ENCODE assay signal across 8 cellular contexts in the genomic region with DNA sequence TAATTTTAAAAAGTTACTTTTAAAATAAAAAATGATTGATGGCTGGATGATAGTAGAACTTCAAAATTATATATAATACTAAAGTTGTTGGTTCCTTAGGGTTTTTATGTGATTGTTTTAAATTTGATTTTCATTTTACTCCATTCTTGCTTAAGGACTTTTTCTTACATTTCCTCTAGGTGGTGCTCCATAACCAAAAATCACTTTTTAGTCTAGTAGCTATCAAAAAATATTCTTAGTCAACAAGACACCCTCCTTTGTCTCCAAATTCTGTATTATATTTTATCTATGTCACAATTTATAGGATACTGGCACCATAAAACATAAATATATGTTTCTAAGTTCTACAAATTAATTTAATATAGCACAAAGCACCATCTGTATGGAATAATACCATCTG.
DNase-seq lines count a peak whose midpoint lies in the region; ATAC-seq, FAIRE-seq and TF ChIP-seq lines count a peak whose summit lies in the region.

No MANE protein-coding gene starts in this region.

- H3K4me3 ChIP-seq in ovary (no peak overlapping the region), lower leg skin (ENCODE audit: low read depth, poor library complexity, severe bottlenecking) (no peak overlapping the region)

- no peaks in the 10 kb centered on the region for H3K4me1 ChIP-seq in ovary (ENCODE audit: insufficient read depth)

- ATAC-seq in GM21515 (IDR thresholded peaks at IDR 0.05; ENCODE audit: unreplicated experiment): no peak

- TF ChIP-seq EP300 in ovary (IDR thresholded peaks at IDR 0.05): no peak

- peak; percentile 59 for DNase-seq in G401 (ENCODE audit: low spot score)
- peak; percentile 0 for DNase-seq in HS-5 (ENCODE audit: low read depth)
- DNase-seq in ovary: no peak
- DNase-seq in lower leg skin (ENCODE audit: low spot score in 2 of 2): no peak
- DNase-seq in NK-92 (lab: John Stamatoyannopoulos, UW; ENCODE audit: unreplicated experiment): no peak

- peak in 1 of 3 donors; percentile 22 for TF ChIP-seq CTCF in ovary (IDR thresholded peaks at IDR 0.05)
- TF ChIP-seq CTCF in lower leg skin (IDR thresholded peaks at IDR 0.05): no peak

- intact Hi-C loops in ovary (cut with DNase I): no loop called here
- intact Hi-C loops in lower leg skin (cut with DNase I; ENCODE audit: low total_unique reads): no loop called here

- in situ Hi-C loops in G401 (cut with HindIII; ENCODE audit: low sequenced_read_pairs): no loop called here

- no peak for TF ChIP-seq POLR2A in ovary (IDR thresholded peaks at IDR 0.05)
- TF ChIP-seq POLR2A in lower leg skin (IDR thresholded peaks at IDR 0.05): no peak

- no peaks in the 10 kb centered on the region for H3K36me3 ChIP-seq in ovary

- no peaks in the 10 kb centered on the region for H3K9me3 ChIP-seq in ovary

- peak; percentile 89 for FAIRE-seq in TTC549 (lab: Jason Lieb, UNC)
- peak; percentile 99 for FAIRE-seq in islet of Langerhans (lab: Jason Lieb, UNC)

- no peak overlapping the region for H3K27ac ChIP-seq in ovary

- no peaks in the 10 kb centered on the region for H3K27me3 ChIP-seq in ovary

Comparison
In these comparisons a context has a peak if more than half of its experiments do, and no peak if none do; other contexts are left out.
1. DNase-seq: peak in G401 (single experiment) and HS-5 (single experiment); none in ovary (0 of 5), lower leg skin (0 of 2) and NK-92 (single experiment).